In genomic region chr13:39016789-39017188, GRCh38 we compare ENCODE assay signal across 8 cellular contexts. TPM values are rescaled to one million over a fixed set of nuclear protein-coding genes. Genes with fewer than 3 reads are reported as not detected.
DNase-seq lines count a peak whose midpoint lies in the region; TF ChIP-seq lines count a peak whose summit lies in the region.

No MANE protein-coding gene starts in this region.

- peak; percentile 35 for TF ChIP-seq CTCF in AG09319 (IDR thresholded peaks at IDR 0.05; ENCODE audit: low read depth, low read length)
- TF ChIP-seq CTCF in GM12875 (IDR thresholded peaks at IDR 0.05; ENCODE audit: borderline replicate concordance, insufficient read depth, low read depth, low read length): peak; percentile 47
- TF ChIP-seq CTCF in HFF-Myc (IDR thresholded peaks at IDR 0.05; ENCODE audit: low read depth, low read length, missing control alignments): peak; percentile 43

- peaks cover 2% of the 10 kb centered on the region for H3K4me1 Mint-ChIP-seq in activated naive CD8-positive, alpha-beta T cell (ENCODE audit: low read depth)

- H3K27ac Mint-ChIP-seq in activated naive CD8-positive, alpha-beta T cell: peak overlapping the region; percentile 41

- H3K36me3 Mint-ChIP-seq in activated naive CD8-positive, alpha-beta T cell: peaks cover 21% of the 10 kb centered on the region

- no peak for DNase-seq in AG09319 (ENCODE audit: extremely low read depth, low read depth)
- DNase-seq in HFF-Myc (ENCODE audit: extremely low read depth, low read depth): no peak
- peak; percentile 7 for DNase-seq in M059J (ENCODE audit: low read depth)
- peak; percentile 65 for DNase-seq in inferior parietal cortex (ENCODE audit: extremely low spot score)
- no peak for DNase-seq in CD1c-positive myeloid dendritic cell (ENCODE audit: extremely low spot score)
- DNase-seq in NCI-H524 treated with DMSO at 0.1 percent for 48 hours (lab: John Stamatoyannopoulos, UW): no peak

- H3K4me3 ChIP-seq in GM12875 (ENCODE audit: low read depth, low read length) (no peak overlapping the region), HFF-Myc (replicated peaks; ENCODE audit: low read depth, low read length) (no peak overlapping the region)

- H3K27me3 Mint-ChIP-seq in activated naive CD8-positive, alpha-beta T cell: no peaks in the 10 kb centered on the region

- no peaks in the 10 kb centered on the region for H3K9me3 Mint-ChIP-seq in activated naive CD8-positive, alpha-beta T cell (ENCODE audit: low read depth)

- H3K4me3 Mint-ChIP-seq in activated naive CD8-positive, alpha-beta T cell: no peak overlapping the region

RNA-seq across cellular contexts. Expression of gene PROSER1, which starts 21.1 kb away (rescaled TPM):
- total RNA-seq in M059J (2014; rRNA removed; shearing (Covaris generic)): 11.0 and 14.0 TPM in 2 replicates

RNA-seq across cellular contexts. Expression of gene NHLRC3, which starts 21.5 kb away (rescaled TPM):
- 7.6 and 11.2 TPM in 2 replicates for total RNA-seq in M059J (2014; rRNA removed; shearing (Covaris generic))

RNA-seq across cellular contexts. Expression of gene STOML3, which starts 26.2 kb away (rescaled TPM):
- not detected in 2 replicates for total RNA-seq in M059J (2014; rRNA removed; shearing (Covaris generic))

Comparison
In these comparisons a context has a peak if more than half of its experiments do, and no peak if none do; other contexts are left out.
1. DNase-seq: peak in M059J (single experiment) and inferior parietal cortex (single experiment); none in AG09319 (single experiment), HFF-Myc (single experiment), CD1c-positive myeloid dendritic cell (single experiment) and NCI-H524 treated with DMSO at 0.1 percent for 48 hours (single experiment).
2. Peak in every context shown above with its lines, with median percentiles within 50 percentile points of each other: CTCF ChIP-seq.